In genomic region chr19:3721900-3722442, GRCh38 we compare ENCODE assay signal across 9 cellular contexts. TPM values are rescaled to one million over a fixed set of nuclear protein-coding genes. Genes with fewer than 3 reads are reported as not detected.
DNase-seq lines count a peak whose midpoint lies in the region; ATAC-seq and TF ChIP-seq lines count a peak whose summit lies in the region.
"Had no signal": no experiment of that assay in that cellular context is flagged by ENCODE, and none has a peak within 500 bp of the region (broad histone marks: within the 10 kb centered on the region; RNA-seq: fewer than 3 reads in every experiment).

No MANE protein-coding gene starts in this region.

- H4K20me1 ChIP-seq in OCI-LY7 (ENCODE audit: insufficient read depth, low read length) (no peaks in the 10 kb centered on the region), hepatocyte (ENCODE audit: insufficient read depth, poor library complexity, severe bottlenecking) (peaks cover 19% of the 10 kb centered on the region)

- H3K9me3 ChIP-seq in OCI-LY7 (ENCODE audit: low read length) = no peaks in the 10 kb centered on the region
- H3K9me3 ChIP-seq in hepatocyte (ENCODE audit: low read depth) = no peaks in the 10 kb centered on the region

- intact Hi-C loops in OCI-LY7 (cut with micrococcal nuclease; ENCODE audit: unreplicated experiment) (no loop called here), sciatic nerve (cut with DNase I) (no loop called here), head of caudate nucleus (cut with DNase I) (no loop called here)

- CTCF ChIA-PET in OCI-LY7 (lab: Charles Lee; ENCODE audit: unreplicated experiment) = no interaction called here

- peak; percentile 6 for ATAC-seq in sciatic nerve

- no peak overlapping the region for H3K4me3 ChIP-seq in OCI-LY7 (ENCODE audit: low read depth, low read length, poor library complexity, severe bottlenecking)
- peak overlapping the region; percentile 61 for H3K4me3 ChIP-seq in hepatocyte

- BruUV-seq in OCI-LY7 (replicated peaks; lab: Mats Ljungman, UMichigan) = no TSS peak

- no peaks in the 10 kb centered on the region for H3K79me2 ChIP-seq in OCI-LY7 (ENCODE audit: insufficient read depth, low read depth, low read length)
- H3K79me2 ChIP-seq in hepatocyte = peaks cover 23% of the 10 kb centered on the region

- H3K27ac ChIP-seq in OCI-LY7 (ENCODE audit: low read depth, low read length, poor library complexity, severe bottlenecking) (no peak overlapping the region), hepatocyte (peak overlapping the region; percentile 65)

- H3K4me1 ChIP-seq in OCI-LY7 (ENCODE audit: insufficient read depth, low read length, poor library complexity, severe bottlenecking) (no peaks in the 10 kb centered on the region), hepatocyte (ENCODE audit: insufficient read depth) (peaks cover 9% of the 10 kb centered on the region)

- H2AFZ ChIP-seq in OCI-LY7 (ENCODE audit: low read length) (no peak overlapping the region), hepatocyte (no peak overlapping the region)

- POLR2A ChIA-PET in OCI-LY7 (lab: Charles Lee) = no interaction called here

- in situ Hi-C loops in ACHN (cut with HindIII; ENCODE audit: low pct_ligation_motif_present, low pct_unique_long_range_greater_than_20kb, low sequenced_read_pairs) = no loop called here

- H3K4me2 ChIP-seq in OCI-LY7 (ENCODE audit: low read length) (peak overlapping the region; percentile 39; the same call in 1 of the 2 replicates), hepatocyte (peak overlapping the region; percentile 79)

- no peaks in the 10 kb centered on the region for H3K9me2 ChIP-seq in OCI-LY7 (ENCODE audit: insufficient read depth, low read length)
- no peaks in the 10 kb centered on the region for H3K9me2 ChIP-seq in hepatocyte (replicated peaks; ENCODE audit: insufficient read depth)

- TF ChIP-seq CTCF in GM10266 (IDR thresholded peaks at IDR 0.05; ENCODE audit: control insufficient read depth, insufficient read depth, low read depth, missing control alignments) (no peak), OCI-LY7 (conservative IDR thresholded peaks at IDR 0.05; ENCODE audit: low read length) (no peak), hepatocyte (IDR thresholded peaks at IDR 0.05; ENCODE audit: poor library complexity) (no peak)

- no peaks in the 10 kb centered on the region for H3K36me3 ChIP-seq in OCI-LY7 (ENCODE audit: insufficient read depth, low read length)
- H3K36me3 ChIP-seq in hepatocyte (replicated peaks; ENCODE audit: insufficient read depth, low read depth) = no peaks in the 10 kb centered on the region

- no peaks in the 10 kb centered on the region for H3K27me3 ChIP-seq in hepatocyte

- DNase-seq in GM10266 (ENCODE audit: extremely low spot score) (peak; percentile 32), OCI-LY7 (ENCODE audit: low spot score) (no peak), hepatocyte (ENCODE audit: low spot score) (no peak), sciatic nerve (ENCODE audit: low spot score) (no peak), NCI-H524 treated with DMSO at 0.1 percent for 48 hours (lab: John Stamatoyannopoulos, UW) (no peak), NCI-H345 (lab: John Stamatoyannopoulos, UW) (no peak), head of caudate nucleus (no peak), ACHN (no peak)

- WGBS in hepatocyte (ENCODE audit: low lambda C conversion rate, missing lambda C conversion rate) = 5% methylated on average over 21 of the region's 25 CpGs

RNA-seq across cellular contexts. Expression of gene TJP3, which starts 13.8 kb away (rescaled TPM):
- 0.69 and 1.8 TPM in 2 replicates for total RNA-seq in OCI-LY7 (2014; rRNA removed; shearing (Covaris generic))
- total RNA-seq in OCI-LY7 (2022) = 1.8 and 2.3 TPM in 2 replicates
- total RNA-seq in hepatocyte = 23.7 and 24.4 TPM in 2 replicates
- polyA plus RNA-seq in hepatocyte = 49.2 and 56.9 TPM in 2 replicates
- total RNA-seq in sciatic nerve = 2.1 TPM
- total RNA-seq: lung microvascular endothelial cell had no signal

RNA-seq across cellular contexts. Expression of gene PIP5K1C, which starts 21.7 kb away (rescaled TPM):
- total RNA-seq in OCI-LY7 (2014; rRNA removed; shearing (Covaris generic)) = 6.3 and 7.6 TPM in 2 replicates
- 13.7 and 15.1 TPM in 2 replicates for total RNA-seq in OCI-LY7 (2022)
- total RNA-seq in hepatocyte = 13.7 and 20.7 TPM in 2 replicates
- polyA plus RNA-seq in hepatocyte = 33.5 and 37.1 TPM in 2 replicates
- total RNA-seq in sciatic nerve = 46.9 TPM

RNA-seq across cellular contexts. Expression of gene APBA3, which starts 39.5 kb away (rescaled TPM):
- 34.7 and 40.4 TPM in 2 replicates for total RNA-seq in OCI-LY7 (2014; rRNA removed; shearing (Covaris generic))
- 25.1 and 28.7 TPM in 2 replicates for total RNA-seq in OCI-LY7 (2022)
- 20.7 and 27.1 TPM in 2 replicates for total RNA-seq in hepatocyte
- 25.5 and 29.0 TPM in 2 replicates for polyA plus RNA-seq in hepatocyte
- total RNA-seq in sciatic nerve = 26.1 TPM

RNA-seq across cellular contexts. Expression of gene MRPL54, which starts 40.5 kb away (rescaled TPM):
- 88.7 and 93.1 TPM in 2 replicates for total RNA-seq in OCI-LY7 (2014; rRNA removed; shearing (Covaris generic))
- total RNA-seq in OCI-LY7 (2022) (60.4 and 66.6 TPM in 2 replicates), hepatocyte (39.0 and 42.2 TPM in 2 replicates), sciatic nerve (35.3 TPM)
- 71.2 and 86.8 TPM in 2 replicates for polyA plus RNA-seq in hepatocyte

RNA-seq across cellular contexts. Expression of gene RAX2, which starts 50.1 kb away (rescaled TPM):
- total RNA-seq in OCI-LY7 (2014; rRNA removed; shearing (Covaris generic)) = not detected in 2 replicates
- total RNA-seq in OCI-LY7 (2022) = not detected in 2 replicates
- not detected in 2 replicates for total RNA-seq in hepatocyte
- 0.22 TPM in 1 of 2 replicates, not detected in the other for polyA plus RNA-seq in hepatocyte
- not detected for total RNA-seq in sciatic nerve
- total RNA-seq: lung microvascular endothelial cell had no signal
